Comparison of ENCODE assay signal across 22 cellular contexts in genomic region chr3:162702768-162703385, GRCh38.
DNase-seq lines count a peak whose midpoint lies in the region; ATAC-seq, FAIRE-seq and TF ChIP-seq lines count a peak whose summit lies in the region.
"Had no signal": no experiment of that assay in that cellular context is flagged by ENCODE, and none has a peak within 500 bp of the region (broad histone marks: within the 10 kb centered on the region; RNA-seq: fewer than 3 reads in every experiment).

No MANE protein-coding gene starts in this region.

- H3K79me1 ChIP-seq in neuronal stem cell (ENCODE audit: low read depth, low read length): no peaks in the 10 kb centered on the region

- FAIRE-seq in HTR-8/SVneo (lab: Jason Lieb, UNC): no peak
- FAIRE-seq: G401.6, GM12878, GM19239, H1 had no signal

- no peak overlapping the region for H3K9ac ChIP-seq in neuronal stem cell (ENCODE audit: low read depth, low read length, poor library complexity)
- H3K9ac ChIP-seq: BLaER1, GM23248 had no signal

- H3K4me1 ChIP-seq in left ventricle myocardium inferior (no peaks in the 10 kb centered on the region), neuronal stem cell (ENCODE audit: control insufficient read depth in 2 of 2, insufficient read depth in 1 of 2, low read depth in 1 of 2, low read length in 2 of 2) (peaks cover 0 to 7% of the 10 kb centered on the region in 2 donors), upper lobe of right lung (no peaks in the 10 kb centered on the region)
- H3K4me1 ChIP-seq: BLaER1, Caco-2 had no signal

- H3K9me3 ChIP-seq in left ventricle myocardium inferior (replicated peaks): no peaks in the 10 kb centered on the region
- H3K9me3 ChIP-seq in neuronal stem cell (replicated peaks in 1 of 2; ENCODE audit: control insufficient read depth in 2 of 2, insufficient read depth in 1 of 2, low read depth in 1 of 2, low read length in 2 of 2): no peaks in the 10 kb centered on the region
- H3K9me3 ChIP-seq in upper lobe of right lung: no peaks in the 10 kb centered on the region
- H3K9me3 ChIP-seq: Caco-2 had no signal

- H3K36me3 ChIP-seq in left ventricle myocardium inferior (no peaks in the 10 kb centered on the region), neuronal stem cell (replicated peaks in 1 of 2; ENCODE audit: control insufficient read depth in 2 of 2, insufficient read depth in 2 of 2, low read length in 2 of 2) (no peaks in the 10 kb centered on the region), upper lobe of right lung (no peaks in the 10 kb centered on the region)
- H3K36me3 ChIP-seq: BLaER1 had no signal

- no peak overlapping the region for H4K8ac ChIP-seq in neuronal stem cell (ENCODE audit: low read depth, low read length)

- peak overlapping the region; percentile 82 for H3K14ac ChIP-seq in neuronal stem cell (ENCODE audit: low read length)

- H3K27ac ChIP-seq in left ventricle myocardium inferior (replicated peaks) (no peak overlapping the region), coronary artery (no peak overlapping the region), neuronal stem cell (replicated peaks; ENCODE audit: low read length) (no peak overlapping the region), upper lobe of right lung (no peak overlapping the region)
- H3K27ac ChIP-seq: BLaER1, C4-2B, GM23248 had no signal

- H3K4me2 ChIP-seq in neuronal stem cell (ENCODE audit: insufficient read depth, low read length, poor library complexity, severe bottlenecking): no peak overlapping the region
- H3K4me2 ChIP-seq: BLaER1 had no signal

- ATAC-seq in left ventricle myocardium superior (no peak), upper lobe of right lung (peak; percentile 19)
- ATAC-seq: CD8-positive, alpha-beta T cell; GM12878 had no signal

- H3K4me3 ChIP-seq in left ventricle myocardium inferior (no peak overlapping the region), coronary artery (no peak overlapping the region), neuronal stem cell (ENCODE audit: low read length in 2 of 2) (no peak overlapping the region), upper lobe of right lung (no peak overlapping the region)
- H3K4me3 ChIP-seq: BLaER1, GM12878, GM23248 had no signal

- no peak overlapping the region for H2BK5ac ChIP-seq in neuronal stem cell (ENCODE audit: low read length)

- H2AFZ ChIP-seq in neuronal stem cell (ENCODE audit: low read length): no peak overlapping the region
- H2AFZ ChIP-seq: GM23248 had no signal

- no peak overlapping the region for H2BK12ac ChIP-seq in neuronal stem cell (ENCODE audit: low read length)

- no peak overlapping the region for H3K4ac ChIP-seq in neuronal stem cell (ENCODE audit: low read length)

- H3K18ac ChIP-seq in neuronal stem cell (ENCODE audit: low read length): no peak overlapping the region

- H4K91ac ChIP-seq in neuronal stem cell (ENCODE audit: low read depth, low read length, poor library complexity): no peak overlapping the region

- no peak overlapping the region for H3K23ac ChIP-seq in neuronal stem cell (ENCODE audit: low read depth, low read length, poor library complexity)

- no peak overlapping the region for H2BK120ac ChIP-seq in neuronal stem cell (ENCODE audit: low read depth, low read length)

- TF ChIP-seq CTCF in left ventricle myocardium inferior (IDR thresholded peaks at IDR 0.05; ENCODE audit: borderline replicate concordance) (no peak), coronary artery (IDR thresholded peaks at IDR 0.05) (no peak), upper lobe of right lung (IDR thresholded peaks at IDR 0.05) (no peak)

- no CpG with 5 or more reads among the region's 31 CpGs for WGBS in neuronal stem cell (ENCODE audit: extremely low coverage in 2 of 2, insufficient read length in 2 of 2, insufficient replicate concordance in 1 of 2), 2 donors

- intact Hi-C loops in left ventricle myocardium superior (cut with micrococcal nuclease): no loop called here
- intact Hi-C loops in left ventricle myocardium inferior (cut with micrococcal nuclease): no loop called here
- intact Hi-C loops in upper lobe of right lung (cut with DNase I): no loop called here

- H2BK15ac ChIP-seq in neuronal stem cell (ENCODE audit: low read length): no peak overlapping the region

- H2AK5ac ChIP-seq in neuronal stem cell (ENCODE audit: low read depth, low read length): no peak overlapping the region

- DNase-seq in left ventricle myocardium superior: peak; percentile 18
- no peak for DNase-seq in left ventricle myocardium inferior
- DNase-seq in coronary artery (ENCODE audit: low spot score): peak; percentile 67
- no peak for DNase-seq in neuronal stem cell (ENCODE audit: low spot score)
- DNase-seq in upper lobe of right lung: no peak
- DNase-seq in NK-92 treated with Interleukin-12 subunit alpha and Interleukin-12 subunit beta, amount 100 ng/mL, for 24 hours (lab: John Stamatoyannopoulos, UW): no peak
- no peak for DNase-seq in GF-D8 (lab: John Stamatoyannopoulos, UW)
- no peak for DNase-seq in HTR-8/SVneo (ENCODE audit: insufficient read length, low spot score)
- DNase-seq: Caco-2; CD4-positive, CD25-positive, alpha-beta regulatory T cell; CD8-positive, alpha-beta T cell; DMS 273 treated with DMSO at 0.1 percent for 48 hours; DMS79; GM23248; H7; HCEC 1CT had no signal

- H3K27me3 ChIP-seq in left ventricle myocardium inferior (ENCODE audit: low read depth): no peaks in the 10 kb centered on the region
- no peaks in the 10 kb centered on the region for H3K27me3 ChIP-seq in neuronal stem cell (ENCODE audit: control insufficient read depth in 3 of 3, insufficient read depth in 3 of 3, low read depth in 1 of 3, low read length in 3 of 3)
- H3K27me3 ChIP-seq in upper lobe of right lung: no peaks in the 10 kb centered on the region
- H3K27me3 ChIP-seq: BLaER1 had no signal

Comparison
In these comparisons a context has a peak if more than half of its experiments do, and no peak if none do; other contexts are left out.
1. DNase-seq: peak in left ventricle myocardium superior (single experiment) and coronary artery (single experiment); none in left ventricle myocardium inferior (single experiment), neuronal stem cell (single experiment), upper lobe of right lung (single experiment), NK-92 treated with Interleukin-12 subunit alpha and Interleukin-12 subunit beta, amount 100 ng/mL, for 24 hours (single experiment), GF-D8 (single experiment) and HTR-8/SVneo (single experiment).